8 cellular contexts compared by ENCODE assay signal in the genomic region with DNA sequence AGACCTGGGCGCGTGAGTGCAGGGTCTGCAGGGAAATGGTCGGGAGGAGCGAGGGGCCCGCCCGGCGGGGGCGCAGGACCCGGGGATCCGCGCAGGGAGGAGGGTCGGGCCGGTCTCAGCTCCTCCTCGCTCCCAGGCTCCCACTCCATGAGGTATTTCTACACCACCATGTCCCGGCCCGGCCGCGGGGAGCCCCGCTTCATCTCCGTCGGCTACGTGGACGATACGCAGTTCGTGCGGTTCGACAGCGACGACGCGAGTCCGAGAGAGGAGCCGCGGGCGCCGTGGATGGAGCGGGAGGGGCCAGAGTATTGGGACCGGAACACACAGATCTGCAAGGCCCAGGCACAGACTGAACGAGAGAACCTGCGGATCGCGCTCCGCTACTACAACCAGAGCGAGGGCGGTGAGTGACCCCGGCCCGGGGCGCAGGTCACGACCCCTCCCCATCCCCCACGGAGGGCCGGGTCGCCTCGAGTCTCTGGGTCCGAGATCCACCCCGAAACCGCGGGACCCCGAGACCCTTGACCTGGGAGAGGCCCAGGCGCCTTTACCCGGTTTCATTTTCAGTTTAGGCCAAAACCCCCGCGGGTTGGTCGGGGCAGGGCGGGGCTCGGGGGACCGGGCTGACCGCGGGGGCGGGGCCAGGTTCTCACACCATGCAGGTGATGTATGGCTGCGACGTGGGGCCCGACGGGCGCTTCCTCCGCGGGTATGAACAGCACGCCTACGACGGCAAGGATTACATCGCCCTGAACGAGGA.
DNase-seq lines count a peak whose midpoint lies in the region; ATAC-seq and TF ChIP-seq lines count a peak whose summit lies in the region.

No MANE protein-coding gene starts in this region.

- no peak for TF ChIP-seq POLR2A in NB4 (IDR thresholded peaks at IDR 0.05; ENCODE audit: extremely low read depth, insufficient read length)

- no peak for TF ChIP-seq CTCF in NB4 (IDR thresholded peaks at IDR 0.05; ENCODE audit: low read depth, low read length)

- peak overlapping the region; percentile 87 to 96 for H3K9ac ChIP-seq in mucosa of rectum (ENCODE audit: low read depth in 1 of 2, low read length in 2 of 2)

- H3K4me3 ChIP-seq in NB4 (ENCODE audit: low read depth, low read length) (peak overlapping the region; percentile 36), mucosa of rectum (ENCODE audit: low read length in 2 of 2) (peak overlapping the region; percentile 79 to 91)

- no peaks in the 10 kb centered on the region for H3K9me3 ChIP-seq in mucosa of rectum (ENCODE audit: control insufficient read depth in 2 of 2, low read length in 2 of 2)

- ATAC-seq in GM21737 (IDR thresholded peaks at IDR 0.05; ENCODE audit: unreplicated experiment) = peak; percentile 67

- DNase-seq in GM04504 (ENCODE audit: low read depth) (peak; percentile 37), NB4 (ENCODE audit: low read depth) (peak; percentile 17), epithelial cell of prostate (ENCODE audit: low read depth, low spot score) (no peak), cerebellar nuclear complex (lab: John Stamatoyannopoulos, UW) (no peak)
- DNase-seq in activated CD8-positive, alpha-beta memory T cell treated with anti-CD3 and anti-CD28 coated beads, Interleukin-2, amount 50 U/mL, for 48 hours = peak; percentile 87
- DNase-seq in stimulated activated CD8-positive, alpha-beta memory T cell treated with anti-CD3 and anti-CD28 coated beads, Interleukin-4, amount 100 ng/mL, for 48 hours = peak; percentile 84

- H3K4me1 ChIP-seq in mucosa of rectum (ENCODE audit: control insufficient read depth in 2 of 2, insufficient read depth in 2 of 2, low read length in 2 of 2) = peaks cover 2 to 14% of the 10 kb centered on the region in 2 donors

- no peaks in the 10 kb centered on the region for H3K27me3 ChIP-seq in mucosa of rectum (ENCODE audit: control insufficient read depth in 2 of 2, insufficient read depth in 2 of 2, low read length in 2 of 2)

- peaks cover 4 to 10% of the 10 kb centered on the region in 2 donors for H3K36me3 ChIP-seq in mucosa of rectum (ENCODE audit: control insufficient read depth in 2 of 2, insufficient read depth in 2 of 2, low read length in 2 of 2)

- H3K27ac ChIP-seq in epithelial cell of prostate (peak overlapping the region; percentile 59), mucosa of rectum (ENCODE audit: low read depth in 2 of 2, low read length in 2 of 2) (peak overlapping the region; percentile 93 to 96)

Comparison
In these comparisons a context has a peak if more than half of its experiments do, and no peak if none do; other contexts are left out.
1. DNase-seq: peak in GM04504 (single experiment), NB4 (single experiment), activated CD8-positive, alpha-beta memory T cell treated with anti-CD3 and anti-CD28 coated beads, Interleukin-2, amount 50 U/mL, for 48 hours (single experiment) and stimulated activated CD8-positive, alpha-beta memory T cell treated with anti-CD3 and anti-CD28 coated beads, Interleukin-4, amount 100 ng/mL, for 48 hours (single experiment); none in epithelial cell of prostate (single experiment) and cerebellar nuclear complex (0 of 2).